Comparison of ENCODE assay signal across 22 cellular contexts in the genomic region with DNA sequence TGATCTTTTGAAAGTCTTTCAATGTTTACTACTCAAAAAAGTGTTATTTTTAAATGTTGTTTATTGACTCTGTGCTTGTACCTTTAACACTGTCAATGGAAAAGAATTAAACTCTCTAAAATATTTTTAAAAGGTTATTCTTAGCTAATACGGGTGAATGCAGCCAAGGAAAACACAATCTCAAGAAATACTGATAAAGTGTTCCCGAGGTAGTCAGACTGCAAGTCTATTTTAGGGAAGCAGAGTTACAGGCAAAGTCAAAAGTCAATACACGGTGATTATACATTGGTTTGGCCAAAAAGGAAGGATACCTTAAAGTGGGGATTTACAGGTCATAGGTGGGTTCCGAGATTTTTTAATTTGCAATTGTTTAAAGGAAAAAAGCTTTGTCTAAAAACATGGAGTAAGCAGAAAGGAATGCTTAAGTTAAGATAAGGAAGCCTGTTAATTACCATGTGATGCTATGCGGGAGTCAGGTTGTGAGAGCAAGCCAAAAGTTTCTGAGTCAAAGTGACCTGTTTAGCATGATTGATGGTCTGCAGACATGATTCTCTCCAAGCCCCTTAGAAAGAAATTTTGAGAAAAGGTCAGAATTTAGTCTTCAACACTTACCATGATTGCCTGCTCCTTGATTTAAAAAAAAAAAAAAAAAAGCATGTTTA.
DNase-seq lines count a peak whose midpoint lies in the region; ATAC-seq and TF ChIP-seq lines count a peak whose summit lies in the region.
"Had no signal": no experiment of that assay in that cellular context is flagged by ENCODE, and none has a peak within 500 bp of the region (broad histone marks: within the 10 kb centered on the region; RNA-seq: fewer than 3 reads in every experiment).

No MANE protein-coding gene starts in this region.

- H3K9ac ChIP-seq in NT2/D1 (ENCODE audit: insufficient read length, low read depth): no peak overlapping the region
- no peak overlapping the region for H3K9ac ChIP-seq in iPS-18a (ENCODE audit: low read length)
- no peak overlapping the region for H3K9ac ChIP-seq in smooth muscle cell (ENCODE audit: low read depth)
- H3K9ac ChIP-seq: KMS-11 had no signal

- H3K4me2 ChIP-seq in smooth muscle cell: peak overlapping the region; percentile 75
- H3K4me2 ChIP-seq: KMS-11 had no signal

- H3K27me3 ChIP-seq in NT2/D1 (ENCODE audit: insufficient read depth, insufficient read length) (no peaks in the 10 kb centered on the region), iPS-18a (ENCODE audit: control insufficient read depth, insufficient read depth, low read length) (no peaks in the 10 kb centered on the region), smooth muscle cell (ENCODE audit: low read depth) (no peaks in the 10 kb centered on the region)
- H3K27me3 ChIP-seq: colonic mucosa, foreskin keratinocyte, left lung had no signal

- DNase-seq in NT2/D1 (ENCODE audit: low read depth, low spot score) (peak; percentile 8), coronary artery (ENCODE audit: low spot score) (no peak), smooth muscle cell (lab: John Stamatoyannopoulos, UW; ENCODE audit: unreplicated experiment) (no peak), HK-2 (ENCODE audit: unreplicated experiment) (no peak), NK-92 (lab: John Stamatoyannopoulos, UW; ENCODE audit: unreplicated experiment) (no peak), cerebellar cortex (ENCODE audit: low spot score) (no peak)
- DNase-seq: activated CD4-positive, alpha-beta T cell treated with anti-CD3 and anti-CD28 coated beads for 48 hours; activated gamma-delta T cell; colonic mucosa; foreskin keratinocyte; HFFc6; left lung; NCI-H1048; NCI-H2081; NCI-H510A; right lobe of liver; SW 1271 had no signal

- H4K20me1 ChIP-seq in smooth muscle cell (ENCODE audit: low read depth): no peaks in the 10 kb centered on the region

- H3K79me2 ChIP-seq in smooth muscle cell (ENCODE audit: low read depth): no peaks in the 10 kb centered on the region

- H3K4me1 ChIP-seq in NT2/D1 (ENCODE audit: insufficient read depth, insufficient read length) (no peaks in the 10 kb centered on the region), iPS-18a (ENCODE audit: control insufficient read depth, low read depth, low read length) (peaks cover 18% of the 10 kb centered on the region), smooth muscle cell (ENCODE audit: low read depth) (no peaks in the 10 kb centered on the region)
- H3K4me1 ChIP-seq: colonic mucosa, foreskin keratinocyte, left lung, right lobe of liver, tibial nerve had no signal

- H3K9me3 ChIP-seq in NT2/D1 (ENCODE audit: insufficient read depth, low read length): no peaks in the 10 kb centered on the region
- no peaks in the 10 kb centered on the region for H3K9me3 ChIP-seq in iPS-18a (ENCODE audit: control insufficient read depth, low read depth, low read length)
- H3K9me3 ChIP-seq in smooth muscle cell (replicated peaks; ENCODE audit: low read depth): no peaks in the 10 kb centered on the region
- H3K9me3 ChIP-seq: colonic mucosa, left lung, right lobe of liver, tibial nerve had no signal

- H3K27ac ChIP-seq in coronary artery: peak overlapping the region; percentile 10 to 35
- peak overlapping the region; percentile 31 for H3K27ac ChIP-seq in iPS-18a (ENCODE audit: low read length)
- H3K27ac ChIP-seq in smooth muscle cell (ENCODE audit: low read depth): peak overlapping the region; percentile 21
- H3K27ac ChIP-seq: colonic mucosa, foreskin keratinocyte, KMS-11, left lung, right lobe of liver, tibial nerve had no signal

- 8% methylated on average over 5 of the region's 5 CpGs for WGBS in smooth muscle cell (ENCODE audit: low lambda C conversion rate)

- no peaks in the 10 kb centered on the region for H3K36me3 ChIP-seq in NT2/D1 (ENCODE audit: insufficient read depth, insufficient read length, low read length)
- H3K36me3 ChIP-seq in iPS-18a (ENCODE audit: control insufficient read depth, low read depth, low read length): no peaks in the 10 kb centered on the region
- H3K36me3 ChIP-seq in smooth muscle cell (ENCODE audit: low read depth): no peaks in the 10 kb centered on the region
- H3K36me3 ChIP-seq: colonic mucosa, left lung, right lobe of liver, tibial nerve had no signal

- H3F3A ChIP-seq in smooth muscle cell (ENCODE audit: low read depth): no peaks in the 10 kb centered on the region

- no peak for ATAC-seq in HG02840 (IDR thresholded peaks at IDR 0.05; ENCODE audit: low FRiP score, unreplicated experiment)
- ATAC-seq: foreskin keratinocyte; left lung; right lobe of liver; stimulated activated memory B cell treated with anti-CD40 and anti-IgM and Interleukin-4, amounts not matched to agents 10 μg/mL and 1 μg/mL and 100 μg/mL, for 72 hours had no signal

- H3K4me3 ChIP-seq in NT2/D1 (ENCODE audit: insufficient read length, low read depth): no peak overlapping the region
- H3K4me3 ChIP-seq in coronary artery: peak overlapping the region; percentile 6
- H3K4me3 ChIP-seq in iPS-18a (ENCODE audit: low read length): no peak overlapping the region
- no peak overlapping the region for H3K4me3 ChIP-seq in smooth muscle cell
- H3K4me3 ChIP-seq: colonic mucosa, left lung, right lobe of liver, tibial nerve had no signal

- TF ChIP-seq CTCF in coronary artery (IDR thresholded peaks at IDR 0.05): no peak
- TF ChIP-seq CTCF in smooth muscle cell (IDR thresholded peaks at IDR 0.05; ENCODE audit: borderline replicate concordance, insufficient read depth, poor library complexity, severe bottlenecking): no peak

- peak overlapping the region; percentile 57 for H2AFZ ChIP-seq in smooth muscle cell (ENCODE audit: low read depth)
